10 cellular contexts compared by ENCODE assay signal in genomic region chr4:42488114-42488513, GRCh38.
A peak's percentile ranks its signal among the peaks of the same experiment; 100 is the strongest.
DNase-seq lines count a peak whose midpoint lies in the region; ATAC-seq and TF ChIP-seq lines count a peak whose summit lies in the region.
"Had no signal": no experiment of that assay in that cellular context is flagged by ENCODE, and none has a peak within 500 bp of the region (broad histone marks: within the 10 kb centered on the region; RNA-seq: fewer than 3 reads in every experiment).

No MANE protein-coding gene starts in this region.

- H3K4me3 ChIP-seq in hepatocyte, result no peak overlapping the region

- no peak overlapping the region for H2AFZ ChIP-seq in hepatocyte

- no peaks in the 10 kb centered on the region for H3K79me2 ChIP-seq in hepatocyte

- H4K20me1 ChIP-seq in hepatocyte (ENCODE audit: insufficient read depth, poor library complexity, severe bottlenecking), result no peaks in the 10 kb centered on the region

- no peaks in the 10 kb centered on the region for H3K36me3 ChIP-seq in hepatocyte (replicated peaks; ENCODE audit: insufficient read depth, low read depth)

- no peak overlapping the region for H3K4me2 ChIP-seq in hepatocyte

- WGBS in hepatocyte (ENCODE audit: low lambda C conversion rate, missing lambda C conversion rate), result 83% methylated on average over 2 of the region's 2 CpGs

- H3K27me3 ChIP-seq in hepatocyte, result no peaks in the 10 kb centered on the region

- ATAC-seq in GM19463 (IDR thresholded peaks at IDR 0.05; ENCODE audit: unreplicated experiment), result peak; percentile 70
- peak; percentile 80 for ATAC-seq in HG02852 (IDR thresholded peaks at IDR 0.05; ENCODE audit: unreplicated experiment)
- ATAC-seq in HG03469 (IDR thresholded peaks at IDR 0.05; ENCODE audit: unreplicated experiment), result peak; percentile 91

- H3K9me3 ChIP-seq in hepatocyte (ENCODE audit: low read depth), result no peaks in the 10 kb centered on the region

- DNase-seq in GM13977 (ENCODE audit: low spot score), result peak; percentile 30
- DNase-seq in NCI-H2029 treated with DMSO at 0.1 percent for 48 hours (lab: John Stamatoyannopoulos, UW), result no peak
- no peak for DNase-seq in hepatocyte (ENCODE audit: low spot score)
- no peak for DNase-seq in stimulated activated CD8-positive, alpha-beta memory T cell treated with anti-CD3 and anti-CD28 coated beads, Interleukin-4, amount 100 ng/mL, for 48 hours
- no peak for DNase-seq in SK-N-DZ (ENCODE audit: low spot score)
- DNase-seq: amniotic stem cell, NCI-H1436 treated with DMSO at 0.1 percent for 48 hours had no signal

- no peaks in the 10 kb centered on the region for H3K9me2 ChIP-seq in hepatocyte (replicated peaks; ENCODE audit: insufficient read depth)

- TF ChIP-seq CTCF in GM13977 (IDR thresholded peaks at IDR 0.05; ENCODE audit: extremely low read depth, insufficient read depth, missing control alignments), result no peak
- no peak for TF ChIP-seq CTCF in hepatocyte (IDR thresholded peaks at IDR 0.05; ENCODE audit: poor library complexity)

- H3K4me1 ChIP-seq in hepatocyte (ENCODE audit: insufficient read depth), result peaks cover 6% of the 10 kb centered on the region

- no peak overlapping the region for H3K27ac ChIP-seq in hepatocyte

- in situ Hi-C loops in GM13977 (cut with MboI; ENCODE audit: low pct_unique_long_range_greater_than_20kb, low sequenced_read_pairs, unreplicated experiment), result no loop called here
